Comparison of ENCODE assay signal across 1 cellular context in the genomic region with DNA sequence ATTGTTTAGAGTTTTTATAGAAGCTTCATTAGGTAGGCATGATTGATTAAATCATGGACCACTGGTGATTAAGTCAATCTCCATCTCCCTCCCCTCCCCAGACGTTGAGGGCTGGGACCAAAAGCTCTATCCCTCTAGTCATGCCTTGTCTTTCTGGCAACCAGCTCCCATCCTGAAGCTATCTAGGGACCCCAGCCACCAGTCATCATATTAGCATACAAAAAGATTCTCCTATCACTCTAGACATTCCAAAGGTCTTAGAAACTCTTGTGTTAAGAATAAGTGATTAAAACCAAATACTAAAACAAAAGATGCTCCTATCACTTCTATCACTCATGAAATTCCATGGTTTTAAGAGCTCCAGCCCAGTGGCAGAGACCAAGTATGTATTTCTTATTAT.
TF ChIP-seq lines count a peak whose summit lies in the region.

No MANE protein-coding gene starts in this region.

TF ChIP-seq in GM23338, 12 proteins besides CTCF, POLR2A, EP300 and RAD21 (continued from another document):
- TF ChIP-seq ZNF114 (CRISPR knock-in tag; IDR thresholded peaks at IDR 0.05) = no peak
- TF ChIP-seq STAT1 (IDR thresholded peaks at IDR 0.05; ENCODE audit: unreplicated experiment) = no peak
